In the genomic region with DNA sequence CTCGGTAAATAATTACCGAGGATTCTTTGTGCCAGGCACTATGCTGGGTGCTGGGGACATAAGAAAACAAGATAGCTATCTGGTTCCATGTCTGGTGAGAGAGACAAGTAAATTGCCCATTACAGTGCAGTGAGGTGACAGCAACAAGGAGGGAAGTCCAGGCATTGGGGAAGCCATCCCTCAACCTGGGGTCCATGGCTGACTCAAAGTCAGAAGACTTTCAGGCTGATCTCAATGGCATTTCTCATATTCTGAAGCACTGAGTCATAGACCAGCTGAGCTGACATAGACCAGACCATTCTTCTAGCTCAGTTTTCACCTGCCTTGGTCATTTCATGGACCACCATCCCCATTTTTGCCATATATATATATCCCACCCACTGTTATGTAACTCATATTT, we compare ENCODE assay signal across 23 cellular contexts.
DNase-seq lines count a peak whose midpoint lies in the region; FAIRE-seq and TF ChIP-seq lines count a peak whose summit lies in the region.
"Had no signal": no experiment of that assay in that cellular context is flagged by ENCODE, and none has a peak within 500 bp of the region (broad histone marks: within the 10 kb centered on the region; RNA-seq: fewer than 3 reads in every experiment).

No MANE protein-coding gene starts in this region.

- H3K9me3 ChIP-seq in mammary epithelial cell (replicated peaks; ENCODE audit: insufficient read depth, low read length), result no peaks in the 10 kb centered on the region
- H3K9me3 ChIP-seq in breast epithelium, result no peaks in the 10 kb centered on the region
- H3K9me3 ChIP-seq: suprapubic skin, uterus had no signal

- 96% methylated on average over 2 of the region's 2 CpGs for WGBS in mammary epithelial cell (ENCODE audit: low coverage, missing lambda C conversion rate)

- H3K79me2 ChIP-seq in mammary epithelial cell (ENCODE audit: insufficient read depth, low read length), result no peaks in the 10 kb centered on the region

- dilution Hi-C loops in mammary epithelial cell (cut with HindIII; ENCODE audit: low sequenced_read_pairs), result no loop called here

- H3K4me2 ChIP-seq in mammary epithelial cell (ENCODE audit: insufficient read depth, low read depth, low read length), result no peak overlapping the region

- H3K27me3 ChIP-seq in mammary epithelial cell (ENCODE audit: insufficient read depth, low read length) (no peaks in the 10 kb centered on the region), breast epithelium (peaks cover 0 to 15% of the 10 kb centered on the region in 2 donors)
- H3K27me3 ChIP-seq: uterus had no signal

- no peak for TF ChIP-seq CTCF in mammary epithelial cell (conservative IDR thresholded peaks at IDR 0.05 in 1 of 2, IDR thresholded peaks at IDR 0.05 in 1 of 2; ENCODE audit: extremely low read depth in 1 of 2, insufficient read depth in 1 of 2, low read depth in 1 of 2, low read length in 2 of 2)
- no peak for TF ChIP-seq CTCF in breast epithelium (IDR thresholded peaks at IDR 0.05)

- H3K36me3 ChIP-seq in mammary epithelial cell (ENCODE audit: insufficient read depth, low read length), result no peaks in the 10 kb centered on the region
- H3K36me3 ChIP-seq in breast epithelium, result no peaks in the 10 kb centered on the region
- H3K36me3 ChIP-seq: suprapubic skin, uterus had no signal

- no peak overlapping the region for H3K4me3 ChIP-seq in mammary epithelial cell (replicated peaks in 1 of 3; ENCODE audit: insufficient read depth in 1 of 3, low read depth in 2 of 3, low read length in 3 of 3)
- no peak overlapping the region for H3K4me3 ChIP-seq in breast epithelium
- H3K4me3 ChIP-seq: suprapubic skin, uterus had no signal

- CTCF ChIA-PET in mammary epithelial cell (lab: Charles Lee; ENCODE audit: low non-redundant PET), result no interaction called here

- no peaks in the 10 kb centered on the region for H4K20me1 ChIP-seq in mammary epithelial cell (ENCODE audit: insufficient read depth, low read length)

- DNase-seq in mammary epithelial cell (peak; percentile 14), breast epithelium (ENCODE audit: low spot score in 2 of 2) (no peak), amniotic epithelial cell (ENCODE audit: low read depth) (peak; percentile 41), islet precursor cell (peak; percentile 56), stromal cell of bone marrow (ENCODE audit: low read depth) (peak; percentile 9), HPDE6-E6E7 (ENCODE audit: extremely low spot score) (no peak), GM19239 (ENCODE audit: insufficient read length, low spot score) (no peak), NCI-H526 treated with DMSO at 0.1 percent for 48 hours (lab: John Stamatoyannopoulos, UW) (no peak)
- DNase-seq: activated T-cell treated with anti-CD3 and anti-CD28 coated beads, Interleukin-2, amount 50 U/mL, for 4 hours; C1 segment of cervical spinal cord; Calu3; effector memory CD8-positive, alpha-beta T cell; Karpas-422; natural killer cell; NCI-H1048; NCI-H2029 treated with DMSO at 0.1 percent for 48 hours; NCI-H226; posterior cingulate gyrus; SIG-M5; T-cell; uterus had no signal

- intact Hi-C loops in mammary epithelial cell (cut with micrococcal nuclease), result no loop called here
- intact Hi-C loops in breast epithelium (cut with DNase I; ENCODE audit: low total_unique reads), result no loop called here

- in situ Hi-C loops in mammary epithelial cell (cut with MboI; ENCODE audit: low sequenced_read_pairs in 2 of 2), result no loop called here

- H2AFZ ChIP-seq in mammary epithelial cell (ENCODE audit: low read depth, low read length), result no peak overlapping the region

- no peak overlapping the region for H3K9ac ChIP-seq in mammary epithelial cell (ENCODE audit: insufficient read depth, low read length)

- BruUV-seq in mammary epithelial cell (replicated peaks; lab: Mats Ljungman, UMichigan), result no TSS peak

- no peaks in the 10 kb centered on the region for H3K4me1 ChIP-seq in mammary epithelial cell (ENCODE audit: insufficient read depth, low read length)
- no peaks in the 10 kb centered on the region for H3K4me1 ChIP-seq in breast epithelium
- H3K4me1 ChIP-seq: suprapubic skin, uterus had no signal

- H3K27ac ChIP-seq in mammary epithelial cell (ENCODE audit: insufficient read depth, low read depth, low read length) (no peak overlapping the region), breast epithelium (no peak overlapping the region)
- H3K27ac ChIP-seq: suprapubic skin, uterus had no signal

- TF ChIP-seq POLR2A in breast epithelium (IDR thresholded peaks at IDR 0.05), result no peak

- no peak for FAIRE-seq in GM19239 (lab: Jason Lieb, UNC)
- FAIRE-seq: colon had no signal

Comparison
In these comparisons a context has a peak if more than half of its experiments do, and no peak if none do; other contexts are left out.
1. DNase-seq: peak in mammary epithelial cell (single experiment), amniotic epithelial cell (single experiment), islet precursor cell (single experiment) and stromal cell of bone marrow (single experiment); none in breast epithelium (0 of 2), HPDE6-E6E7 (single experiment), GM19239 (single experiment) and NCI-H526 treated with DMSO at 0.1 percent for 48 hours (single experiment).